ENCODE assay signal across 24 cellular contexts in the genomic region with DNA sequence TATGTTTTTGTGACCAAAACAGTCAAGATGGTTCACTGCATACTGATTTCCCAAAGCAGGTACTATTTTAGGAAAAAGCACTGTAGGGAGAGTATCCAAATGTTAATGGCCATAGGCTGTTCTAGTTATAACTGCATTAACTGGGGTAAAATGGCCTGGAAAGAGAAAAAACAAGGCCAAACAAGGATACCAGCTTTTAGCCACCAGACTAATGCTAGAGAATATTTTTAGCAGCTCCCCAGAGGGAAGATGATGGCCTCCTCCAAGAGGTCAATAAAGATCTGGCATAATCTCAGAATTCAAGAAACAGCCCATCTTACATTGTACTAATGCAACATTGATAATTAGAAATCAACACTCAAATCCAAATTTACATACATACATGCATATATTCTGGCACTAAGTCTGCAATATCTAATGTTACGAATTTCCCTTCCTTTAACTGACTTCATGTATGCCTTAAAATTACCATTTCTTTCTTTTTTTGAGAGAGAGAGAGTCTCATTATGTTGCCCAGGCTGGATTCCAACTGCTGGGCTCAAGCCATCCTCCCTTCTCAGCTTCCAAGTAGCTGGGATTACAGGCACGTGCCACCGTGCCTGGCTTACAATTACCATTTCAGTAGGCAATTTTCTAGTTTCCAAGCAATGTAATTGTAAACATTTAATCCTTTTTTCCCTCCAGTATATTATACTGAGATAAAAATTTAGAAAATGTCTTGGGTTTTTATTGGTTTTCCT. TPM values are rescaled to one million over a fixed set of nuclear protein-coding genes. Genes with fewer than 3 reads are reported as not detected.
DNase-seq lines count a peak whose midpoint lies in the region; ATAC-seq and TF ChIP-seq lines count a peak whose summit lies in the region.
"Had no signal": no experiment of that assay in that cellular context is flagged by ENCODE, and none has a peak within 500 bp of the region (broad histone marks: within the 10 kb centered on the region; RNA-seq: fewer than 3 reads in every experiment).

No MANE protein-coding gene starts in this region.

- ATAC-seq in Right ventricle myocardium superior (ENCODE audit: poor library complexity) (no peak), left ventricle myocardium superior (peak; percentile 32), upper lobe of left lung (ENCODE audit: low FRiP score in 2 of 2) (no peak), HG03139 (IDR thresholded peaks at IDR 0.05; ENCODE audit: unreplicated experiment) (no peak)
- ATAC-seq: gastroesophageal sphincter, pancreas had no signal

- H3K9me3 Mint-ChIP-seq in HFFc6, result no peaks in the 10 kb centered on the region
- H3K9me3 Mint-ChIP-seq: activated B cell treated with CpG ODN at 0.5 μM for 24 hours; activated CD4-positive, alpha-beta memory T cell treated with anti-CD3 and anti-CD28 coated beads, Interleukin-2, amount 10 ng/mL, durations not matched to agents 7 days and 5 days; nephron progenitor cell had no signal

- no peak overlapping the region for H3K4me3 ChIP-seq in right atrium auricular region
- H3K4me3 ChIP-seq in tibial artery, result no peak overlapping the region
- H3K4me3 ChIP-seq in upper lobe of left lung, result no peak overlapping the region
- H3K4me3 ChIP-seq: BLaER1 treated with 17β-estradiol and CSF1 and Interleukin-3, amounts not matched to agents 10 nM and 100 nM; gastroesophageal sphincter; pancreas; sigmoid colon had no signal

- peaks cover 24% of the 10 kb centered on the region for H3K4me1 Mint-ChIP-seq in HFFc6 (ENCODE audit: low read depth)
- H3K4me1 Mint-ChIP-seq: activated B cell treated with CpG ODN at 0.5 μM for 24 hours had no signal

- peaks cover 8% of the 10 kb centered on the region for H3K36me3 Mint-ChIP-seq in HFFc6 (ENCODE audit: low read depth)

- no peak overlapping the region for H3K27ac Mint-ChIP-seq in HFFc6
- H3K27ac Mint-ChIP-seq: activated B cell treated with CpG ODN at 0.5 μM for 24 hours; activated CD4-positive, alpha-beta memory T cell treated with anti-CD3 and anti-CD28 coated beads, Interleukin-2, amount 10 ng/mL, durations not matched to agents 7 days and 5 days; nephron progenitor cell had no signal

- WGBS in upper lobe of left lung, 2 donors, result 61 to 77% methylated on average over 3 of the region's 3 CpGs

- peaks cover 24% of the 10 kb centered on the region for H3K36me3 ChIP-seq in right atrium auricular region
- H3K36me3 ChIP-seq in tibial artery, result peaks cover 26 to 32% (median 27%) of the 10 kb centered on the region in 3 donors
- peaks cover 16 to 36% (median 19%) of the 10 kb centered on the region in 4 donors for H3K36me3 ChIP-seq in upper lobe of left lung

- intact Hi-C loops in Right ventricle myocardium superior (cut with DNase I), result no loop called here
- intact Hi-C loops in left ventricle myocardium superior (cut with micrococcal nuclease), result no loop called here
- intact Hi-C loops in tibial artery (cut with DNase I; ENCODE audit: low total_unique reads), result no loop called here

- H3K27me3 ChIP-seq in right atrium auricular region (no peaks in the 10 kb centered on the region), tibial artery (no peaks in the 10 kb centered on the region), upper lobe of left lung (no peaks in the 10 kb centered on the region)
- H3K27me3 ChIP-seq: BLaER1 treated with 17β-estradiol and CSF1 and Interleukin-3, amounts not matched to agents 10 nM and 100 nM; gastroesophageal sphincter; pancreas; sigmoid colon had no signal

- H3K27me3 Mint-ChIP-seq in HFFc6 (ENCODE audit: insufficient read depth), result no peaks in the 10 kb centered on the region; the same call in 1 of the 2 replicates
- H3K27me3 Mint-ChIP-seq: activated B cell treated with CpG ODN at 0.5 μM for 24 hours; activated CD4-positive, alpha-beta memory T cell treated with anti-CD3 and anti-CD28 coated beads, Interleukin-2, amount 10 ng/mL, durations not matched to agents 7 days and 5 days had no signal

- peaks cover 0 to 18% of the 10 kb centered on the region in 2 donors for H3K4me1 ChIP-seq in right atrium auricular region
- peaks cover 0 to 23% (median 5%) of the 10 kb centered on the region in 4 donors for H3K4me1 ChIP-seq in tibial artery
- peaks cover 0 to 3% (median 0%) of the 10 kb centered on the region in 4 donors for H3K4me1 ChIP-seq in upper lobe of left lung
- H3K4me1 ChIP-seq: pancreas had no signal

- H3K4me3 Mint-ChIP-seq in HFFc6, result no peak overlapping the region
- H3K4me3 Mint-ChIP-seq: activated B cell treated with CpG ODN at 0.5 μM for 24 hours; activated CD4-positive, alpha-beta memory T cell treated with anti-CD3 and anti-CD28 coated beads, Interleukin-2, amount 10 ng/mL, durations not matched to agents 7 days and 5 days; nephron progenitor cell had no signal

- DNase-seq in Right ventricle myocardium superior (peak; percentile 45), right atrium auricular region (ENCODE audit: low spot score) (no peak), cerebellar cortex (ENCODE audit: low spot score) (peak; percentile 62), left ventricle myocardium superior (no peak), tibial artery (peak in 1 of 2 donors; percentile 34), HFFc6 (no peak), upper lobe of left lung (no peak)
- DNase-seq: activated B cell treated with CpG ODN at 0.5 μM for 24 hours; activated CD4-positive, alpha-beta memory T cell treated with anti-CD3 and anti-CD28 coated beads, Interleukin-2, amount 10 ng/mL, durations not matched to agents 7 days and 5 days; activated gamma-delta T cell; effector CD8-positive, alpha-beta T cell; erythroblast; HCEC 1CT; MM.1S; NCI-H2171 treated with DMSO at 0.1 percent for 48 hours; NCI-H69; nephron progenitor cell; pancreas; sigmoid colon; stimulated activated CD4-positive, alpha-beta T cell treated with anti-CD3 and anti-CD28 coated beads, Interleukin-15, amount 100 ng/mL, for 24 hours; T1000 had no signal

- TF ChIP-seq POLR2A in upper lobe of left lung (IDR thresholded peaks at IDR 0.05), result no peak

- H3K9me3 ChIP-seq in right atrium auricular region (no peaks in the 10 kb centered on the region), tibial artery (no peaks in the 10 kb centered on the region), upper lobe of left lung (no peaks in the 10 kb centered on the region)
- H3K9me3 ChIP-seq: BLaER1 treated with 17β-estradiol and CSF1 and Interleukin-3, amounts not matched to agents 10 nM and 100 nM; gastroesophageal sphincter; pancreas; sigmoid colon had no signal

- TF ChIP-seq EP300 in upper lobe of left lung (IDR thresholded peaks at IDR 0.05), result no peak

- H3K27ac ChIP-seq in right atrium auricular region (peak overlapping the region in 1 of 2 donors; percentile 24), tibial artery (peak overlapping the region; percentile 34 to 40), upper lobe of left lung (no peak overlapping the region)
- H3K27ac ChIP-seq: BLaER1 treated with 17β-estradiol and CSF1 and Interleukin-3, amounts not matched to agents 10 nM and 100 nM; gastroesophageal sphincter; pancreas; sigmoid colon had no signal

- no peak for TF ChIP-seq CTCF in right atrium auricular region (IDR thresholded peaks at IDR 0.05)
- TF ChIP-seq CTCF in tibial artery (IDR thresholded peaks at IDR 0.05), result no peak
- TF ChIP-seq CTCF in HFFc6 (IDR thresholded peaks at IDR 0.05), result no peak
- TF ChIP-seq CTCF in upper lobe of left lung (IDR thresholded peaks at IDR 0.05), result no peak

RNA-seq across cellular contexts. Expression of a gene that starts 9.3 kb away (rescaled TPM):
- total RNA-seq in Right ventricle myocardium superior (945 TPM), right atrium auricular region (1,000 to 10,000 TPM in 1 of 2 donors, 100 to 1,000 TPM in 1; 647 to 2,028 TPM), left ventricle myocardium superior (911 TPM), upper lobe of left lung (100 to 1,000 TPM in 3 of 6 donors, 10 to 100 TPM in 3; 38.8 to 309 (median 181) TPM)
- 100 to 1,000 TPM; 473 to 536 (median 489) TPM for total RNA-seq in HFFc6 (2021; fragmentation: NEBNext Ultra II Directional; extraction: Animal tissue kit (Norgen Biotek cat#: 25700))

RNA-seq across cellular contexts. Expression of a gene that starts 28.4 kb away (rescaled TPM):
- total RNA-seq in Right ventricle myocardium superior (10.7 TPM), right atrium auricular region (10 to 100 TPM; 28.6 to 29.7 TPM), left ventricle myocardium superior (9.5 TPM), upper lobe of left lung (100 to 1,000 TPM in 2 of 6 donors, 10 to 100 TPM in 4; 33.3 to 176 (median 76.9) TPM)
- total RNA-seq in HFFc6 (2021; fragmentation: NEBNext Ultra II Directional; extraction: Animal tissue kit (Norgen Biotek cat#: 25700)), result 100 to 1,000 TPM; 205 to 304 (median 227) TPM
- total RNA-seq: activated B cell treated with CpG ODN at 0.5 μM for 24 hours; activated CD4-positive, alpha-beta memory T cell treated with anti-CD3 and anti-CD28 coated beads, Interleukin-2, amount 10 ng/mL, durations not matched to agents 7 days and 5 days had no signal

RNA-seq across cellular contexts. Expression of a gene that starts 50.3 kb away (rescaled TPM):
- total RNA-seq in Right ventricle myocardium superior (40.0 TPM), right atrium auricular region (10 to 100 TPM; 45.6 to 47.3 TPM), left ventricle myocardium superior (43.9 TPM), upper lobe of left lung (100 to 1,000 TPM in 4 of 6 donors, 10 to 100 TPM in 2; 38.8 to 177 (median 140) TPM)
- total RNA-seq in HFFc6 (2021; fragmentation: NEBNext Ultra II Directional; extraction: Animal tissue kit (Norgen Biotek cat#: 25700)), result 100 to 1,000 TPM; 154 to 232 (median 192) TPM

Comparison
In these comparisons a context has a peak if more than half of its experiments do, and no peak if none do; other contexts are left out.
1. DNase-seq: peak in Right ventricle myocardium superior (single experiment) and cerebellar cortex (single experiment); none in right atrium auricular region (single experiment), left ventricle myocardium superior (single experiment), HFFc6 (single experiment) and upper lobe of left lung (0 of 2).
2. H3K27ac ChIP-seq: peak in tibial artery (2 of 2); none in upper lobe of left lung (0 of 4).